In genomic region chr22:25404556-25404922, GRCh38 we compare ENCODE assay signal across 8 cellular contexts.
A peak's percentile ranks its signal among the peaks of the same experiment; 100 is the strongest.
DNase-seq lines count a peak whose midpoint lies in the region; ATAC-seq and TF ChIP-seq lines count a peak whose summit lies in the region.

No MANE protein-coding gene starts in this region.

- peaks cover 47% of the 10 kb centered on the region for H3K4me1 ChIP-seq in mucosa of descending colon (ENCODE audit: low read depth)

- H3K4me3 ChIP-seq in MG63 (peak overlapping the region; percentile 39), coronary artery (peak overlapping the region; percentile 100), mucosa of descending colon (peak overlapping the region; percentile 84)

- no peaks in the 10 kb centered on the region for H3K36me3 ChIP-seq in MG63
- H3K36me3 ChIP-seq in mucosa of descending colon (ENCODE audit: low read depth): no peaks in the 10 kb centered on the region

- no peaks in the 10 kb centered on the region for H3K27me3 ChIP-seq in MG63

- H3K27ac ChIP-seq in coronary artery: peak overlapping the region; percentile 81 to 97

- no peak for TF ChIP-seq CTCF in coronary artery (IDR thresholded peaks at IDR 0.05)
- no peak for TF ChIP-seq CTCF in mucosa of descending colon (IDR thresholded peaks at IDR 0.05)

- H3K9me3 ChIP-seq in MG63 (no peaks in the 10 kb centered on the region), mucosa of descending colon (no peaks in the 10 kb centered on the region)

- ATAC-seq in GM18868 (IDR thresholded peaks at IDR 0.05; ENCODE audit: unreplicated experiment) (peak; percentile 12), mucosa of descending colon (no peak), HG03457 (IDR thresholded peaks at IDR 0.05; ENCODE audit: unreplicated experiment) (no peak), GM18861 (IDR thresholded peaks at IDR 0.05; ENCODE audit: unreplicated experiment) (no peak)

- DNase-seq in MG63 (no peak), coronary artery (ENCODE audit: low spot score) (no peak), mucosa of descending colon (peak in 2 of 3 donors; percentile 46 to 68), inferior parietal cortex (ENCODE audit: extremely low spot score) (no peak)
- no peak for DNase-seq in stimulated activated naive CD4-positive, alpha-beta T cell (lab: John Stamatoyannopoulos, UW)

- intact Hi-C loops in mucosa of descending colon (cut with DNase I, micrococcal nuclease): loop anchor here in 1 of 2 donors (5.0 kb wide), 1 partner anchor 597 kb away; the partner anchor contains the start of gene SGSM1

Comparison
In these comparisons a context has a peak if more than half of its experiments do, and no peak if none do; other contexts are left out.
1. DNase-seq: peak in mucosa of descending colon (2 of 3); none in MG63 (single experiment), coronary artery (single experiment), inferior parietal cortex (single experiment) and stimulated activated naive CD4-positive, alpha-beta T cell (0 of 6).
2. H3K4me3 ChIP-seq: peak in every context shown above with its lines; median percentile 100 in coronary artery; 84 in mucosa of descending colon; 39 in MG63.